25 cellular contexts compared by ENCODE assay signal in the genomic region with DNA sequence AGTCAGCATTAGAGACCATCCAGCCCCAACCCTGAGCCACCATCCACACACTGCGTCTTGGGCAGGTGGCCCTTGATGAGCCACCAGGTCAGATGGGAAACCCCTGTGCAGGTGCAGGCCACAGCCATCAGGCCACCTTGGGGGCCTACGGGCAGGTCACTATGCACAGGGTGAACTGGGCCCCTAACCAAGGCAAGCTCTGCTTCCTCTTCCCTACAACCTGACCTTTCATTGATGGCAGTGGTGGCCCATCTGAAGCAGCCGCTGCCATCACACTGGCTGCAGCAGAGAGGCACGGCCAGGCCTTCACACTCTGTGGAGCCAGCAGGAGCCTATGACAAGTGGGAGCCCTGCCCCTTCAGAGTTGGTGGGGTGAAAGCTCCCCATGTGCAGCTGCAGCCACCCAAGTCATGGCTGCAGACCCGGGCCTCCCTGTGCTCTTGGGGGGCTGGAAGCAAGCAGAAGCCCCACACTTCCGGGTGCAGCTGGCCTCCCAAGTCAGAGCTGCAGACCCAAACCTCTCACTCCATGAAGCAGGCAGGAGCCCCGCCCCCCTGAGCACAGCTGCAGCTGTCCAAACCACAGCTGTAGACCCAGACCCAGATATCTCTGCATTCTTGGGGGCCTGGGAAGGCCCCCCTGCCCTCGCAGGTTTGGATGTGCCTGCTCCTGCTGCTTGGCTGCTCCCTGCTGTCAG.
"Had no signal": no experiment of that assay in that cellular context is flagged by ENCODE, and none has a peak within 500 bp of the region (broad histone marks: within the 10 kb centered on the region; RNA-seq: fewer than 3 reads in every experiment).

No MANE protein-coding gene starts in this region.

- ATAC-seq: activated CD8-positive, alpha-beta memory T cell treated with anti-CD3 and anti-CD28 coated beads, Interleukin-2, amount 10 ng/mL, durations not matched to agents 7 days and 5 days; activated CD8-positive, alpha-beta T cell treated with anti-CD3 and anti-CD28 coated beads for 36 hours; activated naive CD4-positive, alpha-beta T cell treated with anti-CD3 and anti-CD28 coated beads, Interleukin-2, amount 50 U/mL, for 72 hours; activated T-cell treated with anti-CD3 and anti-CD28 coated beads, Interleukin-2, amount 50 U/mL, for 72 hours; left lobe of liver; lower lobe of right lung; psoas muscle; SK-N-SH treated with all-trans-retinoic acid at 6 μM for 48 hours; stimulated activated naive CD8-positive, alpha-beta T cell treated with anti-CD3 and anti-CD28 coated beads, Interleukin-15, Interleukin-2, amounts not matched to agents 100 U/mL and 50 U/mL, for 24 hours; T-helper 17 cell; WTC11 had no signal

- H3K4me1 Mint-ChIP-seq: activated CD8-positive, alpha-beta memory T cell treated with anti-CD3 and anti-CD28 coated beads, Interleukin-2, amount 10 ng/mL, durations not matched to agents 7 days and 5 days had no signal

- H3K27me3 Mint-ChIP-seq: activated CD8-positive, alpha-beta memory T cell treated with anti-CD3 and anti-CD28 coated beads, Interleukin-2, amount 10 ng/mL, durations not matched to agents 7 days and 5 days; type B pancreatic cell had no signal

- H3K4me3 Mint-ChIP-seq: activated CD8-positive, alpha-beta memory T cell treated with anti-CD3 and anti-CD28 coated beads, Interleukin-2, amount 10 ng/mL, durations not matched to agents 7 days and 5 days; activated CD8-positive, alpha-beta T cell treated with anti-CD3 and anti-CD28 coated beads for 36 hours; activated T-cell treated with anti-CD3 and anti-CD28 coated beads, Interleukin-2, amount 50 U/mL, for 72 hours; T-helper 17 cell; type B pancreatic cell; WTC11 had no signal

- H3K27ac Mint-ChIP-seq: activated CD8-positive, alpha-beta memory T cell treated with anti-CD3 and anti-CD28 coated beads, Interleukin-2, amount 10 ng/mL, durations not matched to agents 7 days and 5 days; activated CD8-positive, alpha-beta T cell treated with anti-CD3 and anti-CD28 coated beads for 36 hours; activated naive CD4-positive, alpha-beta T cell treated with anti-CD3 and anti-CD28 coated beads, Interleukin-2, amount 50 U/mL, for 72 hours; activated T-cell treated with anti-CD3 and anti-CD28 coated beads, Interleukin-2, amount 50 U/mL, for 72 hours; T-helper 17 cell; type B pancreatic cell; WTC11 had no signal

- H3K9me3 Mint-ChIP-seq: activated T-cell treated with anti-CD3 and anti-CD28 coated beads, Interleukin-2, amount 50 U/mL, for 72 hours had no signal

- H3K36me3 Mint-ChIP-seq: activated CD8-positive, alpha-beta memory T cell treated with anti-CD3 and anti-CD28 coated beads, Interleukin-2, amount 10 ng/mL, durations not matched to agents 7 days and 5 days; type B pancreatic cell had no signal

- DNase-seq: activated CD4-positive, alpha-beta T cell treated with anti-CD3 and anti-CD28 coated beads for 1 hour; activated CD4-positive, alpha-beta T cell treated with anti-CD3 and anti-CD28 coated beads, Interleukin-2, amount 50 U/mL, for 1 hour; activated CD8-positive, alpha-beta memory T cell treated with anti-CD3 and anti-CD28 coated beads, Interleukin-2, amount 10 ng/mL, durations not matched to agents 7 days and 5 days; activated CD8-positive, alpha-beta T cell treated with anti-CD3 and anti-CD28 coated beads for 36 hours; activated naive CD4-positive, alpha-beta T cell; activated T-cell treated with anti-CD3 and anti-CD28 coated beads for 4 hours; activated T-cell treated with anti-CD3 and anti-CD28 coated beads, Interleukin-2, amount 50 U/mL, for 72 hours; effector CD8-positive, alpha-beta T cell; hypothalamus; kidney glomerular epithelial cell; lower lobe of right lung; mesendoderm; nucleus accumbens; psoas muscle; SJCRH30; stimulated activated CD4-positive, alpha-beta T cell treated with anti-CD3 and anti-CD28 coated beads, Interleukin-2, amount 100 ng/mL, for 48 hours; stimulated activated naive CD8-positive, alpha-beta T cell treated with anti-CD3 and anti-CD28 coated beads, Interleukin-15, Interleukin-2, amounts not matched to agents 100 U/mL and 50 U/mL, for 24 hours; T-helper 17 cell; T1000; testis had no signal
